In the genomic region with DNA sequence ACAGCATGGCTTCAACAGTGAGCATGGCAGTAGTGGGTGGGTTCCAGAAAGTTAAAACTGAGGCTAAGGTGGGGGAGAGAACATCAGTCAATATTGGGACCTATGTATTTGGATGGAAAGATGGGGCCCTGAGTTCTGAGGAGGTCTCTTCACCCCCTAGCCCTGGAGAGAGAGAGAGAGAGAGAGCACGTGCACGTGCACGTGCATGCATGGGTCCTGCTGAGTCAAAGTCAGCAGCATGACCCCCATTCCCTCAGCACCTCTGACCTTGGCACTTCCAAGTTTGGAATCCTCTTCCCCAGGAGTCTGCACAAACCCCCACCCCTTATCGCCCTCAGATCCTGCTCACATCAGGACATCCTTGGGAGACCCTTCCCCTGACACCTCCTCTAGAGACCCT, we compare ENCODE assay signal across 2 cellular contexts.
A peak's percentile ranks its signal among the peaks of the same experiment; 100 is the strongest.
TF ChIP-seq lines count a peak whose summit lies in the region.

No MANE protein-coding gene starts in this region.

TF ChIP-seq in HepG2, 621 proteins besides CTCF, POLR2A, EP300 and RAD21:
- TF ChIP-seq RFXAP (CRISPR knock-in tag; IDR thresholded peaks at IDR 0.05; ENCODE audit: borderline replicate concordance) (no peak), ZNF263 (CRISPR knock-in tag; IDR thresholded peaks at IDR 0.05) (no peak), CEBPB (IDR thresholded peaks at IDR 0.05; ENCODE audit: borderline replicate concordance, low read depth, low read length) (no peak), BHLHE40 (IDR thresholded peaks at IDR 0.05; ENCODE audit: low read length) (peak; percentile 82), ARNTL (CRISPR knock-in tag; IDR thresholded peaks at IDR 0.05) (peak; percentile 73), JARID2 (CRISPR knock-in tag; IDR thresholded peaks at IDR 0.05; ENCODE audit: insufficient replicate concordance) (no peak), REPIN1 (CRISPR knock-in tag; IDR thresholded peaks at IDR 0.05; ENCODE audit: borderline replicate concordance, low read depth) (no peak), ZNF674 (CRISPR knock-in tag; IDR thresholded peaks at IDR 0.05; ENCODE audit: low read depth) (no peak), CHD2 (IDR thresholded peaks at IDR 0.05; ENCODE audit: low read depth, low read length) (no peak), ZNF891 (CRISPR knock-in tag; IDR thresholded peaks at IDR 0.05) (no peak), MNT (IDR thresholded peaks at IDR 0.05) (peak; percentile 80), NR2F2 (IDR thresholded peaks at IDR 0.05; ENCODE audit: borderline replicate concordance, low read depth) (no peak)
- TF ChIP-seq, protein P1, sequence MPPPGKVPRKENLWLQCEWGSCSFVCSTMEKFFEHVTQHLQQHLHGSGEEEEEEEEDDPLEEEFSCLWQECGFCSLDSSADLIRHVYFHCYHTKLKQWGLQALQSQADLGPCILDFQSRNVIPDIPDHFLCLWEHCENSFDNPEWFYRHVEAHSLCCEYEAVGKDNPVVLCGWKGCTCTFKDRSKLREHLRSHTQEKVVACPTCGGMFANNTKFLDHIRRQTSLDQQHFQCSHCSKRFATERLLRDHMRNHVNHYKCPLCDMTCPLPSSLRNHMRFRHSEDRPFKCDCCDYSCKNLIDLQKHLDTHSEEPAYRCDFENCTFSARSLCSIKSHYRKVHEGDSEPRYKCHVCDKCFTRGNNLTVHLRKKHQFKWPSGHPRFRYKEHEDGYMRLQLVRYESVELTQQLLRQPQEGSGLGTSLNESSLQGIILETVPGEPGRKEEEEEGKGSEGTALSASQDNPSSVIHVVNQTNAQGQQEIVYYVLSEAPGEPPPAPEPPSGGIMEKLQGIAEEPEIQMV (CRISPR knock-in tag; IDR thresholded peaks at IDR 0.05; ENCODE audit: low read depth) = no peak
- TF ChIP-seq, protein P2, sequence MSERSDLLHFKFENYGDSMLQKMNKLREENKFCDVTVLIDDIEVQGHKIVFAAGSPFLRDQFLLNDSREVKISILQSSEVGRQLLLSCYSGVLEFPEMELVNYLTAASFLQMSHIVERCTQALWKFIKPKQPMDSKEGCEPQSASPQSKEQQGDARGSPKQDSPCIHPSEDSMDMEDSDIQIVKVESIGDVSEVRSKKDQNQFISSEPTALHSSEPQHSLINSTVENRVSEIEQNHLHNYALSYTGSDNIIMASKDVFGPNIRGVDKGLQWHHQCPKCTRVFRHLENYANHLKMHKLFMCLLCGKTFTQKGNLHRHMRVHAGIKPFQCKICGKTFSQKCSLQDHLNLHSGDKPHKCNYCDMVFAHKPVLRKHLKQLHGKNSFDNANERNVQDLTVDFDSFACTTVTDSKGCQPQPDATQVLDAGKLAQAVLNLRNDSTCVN (CRISPR knock-in tag; IDR thresholded peaks at IDR 0.05; ENCODE audit: borderline replicate concordance) = no peak

TF ChIP-seq in K562, 482 proteins besides CTCF, POLR2A, EP300 and RAD21:
- no peak for TF ChIP-seq TRIM24 (IDR thresholded peaks at IDR 0.05)
- TF ChIP-seq ZC3H11A (IDR thresholded peaks at IDR 0.05; ENCODE audit: low read depth, low read length) = no peak
- TF ChIP-seq BHLHE40 (IDR thresholded peaks at IDR 0.05; ENCODE audit: low read length) = peak; percentile 71; the same call in 1 of the 2 replicates
- no peak for TF ChIP-seq ZNF436 (CRISPR knock-in tag; IDR thresholded peaks at IDR 0.05)
- no peak for TF ChIP-seq NRF1 (conservative IDR thresholded peaks at IDR 0.05 in 1 of 2, IDR thresholded peaks at IDR 0.05 in 1 of 2)
TF ChIP-seq in K562: peak in this region for 1.
